8 cellular contexts compared by ENCODE assay signal in genomic region chr6:44456070-44456965, GRCh38.
DNase-seq lines count a peak whose midpoint lies in the region; ATAC-seq and TF ChIP-seq lines count a peak whose summit lies in the region.

No MANE protein-coding gene starts in this region.

- H4K20me1 ChIP-seq in H9 (ENCODE audit: control insufficient read depth, insufficient read depth, insufficient read length): no peaks in the 10 kb centered on the region
- no peaks in the 10 kb centered on the region for H4K20me1 ChIP-seq in fibroblast of lung (ENCODE audit: control insufficient read depth, extremely low read depth, insufficient read depth, low read length)

- no peak overlapping the region for H3K27ac ChIP-seq in H9 (ENCODE audit: insufficient read length, low read depth, low read length)
- no peak overlapping the region for H3K27ac ChIP-seq in fibroblast of lung (ENCODE audit: insufficient read depth, low read length)

- H3K9me3 Mint-ChIP-seq in H9: no peaks in the 10 kb centered on the region; a peak in 1 of 5 replicates
- no peaks in the 10 kb centered on the region for H3K9me3 Mint-ChIP-seq in osteocyte (ENCODE audit: unreplicated experiment)

- H3K18ac ChIP-seq in H9 (ENCODE audit: insufficient read length, low read depth, low read length): no peak overlapping the region

- no peaks in the 10 kb centered on the region for H3K23me2 ChIP-seq in H9 (ENCODE audit: insufficient read length, low read depth, low read length, poor library complexity, severe bottlenecking)

- peak overlapping the region in 1 of 4 experiments; percentile 12 for H3K4me3 ChIP-seq in fibroblast of lung (replicated peaks in 1 of 4; ENCODE audit: control extremely low read depth in 1 of 4, insufficient read depth in 1 of 4, low read depth in 3 of 4, low read length in 4 of 4)

- no peak overlapping the region for H3T11ph ChIP-seq in H9 (ENCODE audit: low read length)

- peaks cover 5% of the 10 kb centered on the region in 2 experiments for H3K4me1 Mint-ChIP-seq in H9
- H3K4me1 Mint-ChIP-seq in osteocyte (ENCODE audit: unreplicated experiment): peaks cover 18% of the 10 kb centered on the region

- H3K79me1 ChIP-seq in H9 (ENCODE audit: insufficient read depth, low read depth, low read length, poor library complexity, severe bottlenecking): no peaks in the 10 kb centered on the region

- no peak overlapping the region for H2AFZ ChIP-seq in H9 (ENCODE audit: low read length)
- H2AFZ ChIP-seq in fibroblast of lung (ENCODE audit: low read length): peak overlapping the region; percentile 32

- H3K4me2 ChIP-seq in H9 (ENCODE audit: insufficient read depth, insufficient read length, low read length) (no peak overlapping the region), fibroblast of lung (ENCODE audit: extremely low read depth, insufficient read depth, low read length) (peak overlapping the region; percentile 48)

- H3K56ac ChIP-seq in H9 (ENCODE audit: insufficient read length, low read depth, low read length): no peak overlapping the region

- no peak overlapping the region for H3K14ac ChIP-seq in H9 (ENCODE audit: insufficient read depth, low read length)

- no peak overlapping the region for H3K23ac ChIP-seq in H9 (ENCODE audit: insufficient read length, low read depth, low read length)

- H4K91ac ChIP-seq in H9 (ENCODE audit: insufficient read length, low read depth, low read length): no peak overlapping the region

- TF ChIP-seq CTCF in H9 (conservative IDR thresholded peaks at IDR 0.05): peak; percentile 92
- TF ChIP-seq CTCF in fibroblast of lung (conservative IDR thresholded peaks at IDR 0.05 in 1 of 2, IDR thresholded peaks at IDR 0.05 in 1 of 2; ENCODE audit: low read depth in 1 of 2, low read length in 2 of 2): peak; percentile 84 to 87
- peak; percentile 88 for TF ChIP-seq CTCF in osteocyte (IDR thresholded peaks at IDR 0.05)

- H3K27me3 Mint-ChIP-seq in H9 (ENCODE audit: low read depth) (peaks cover 3% of the 10 kb centered on the region), osteocyte (ENCODE audit: unreplicated experiment) (no peaks in the 10 kb centered on the region)

- no peak overlapping the region for H2BK120ac ChIP-seq in H9 (ENCODE audit: low read depth, low read length, poor library complexity, severe bottlenecking)

- no peaks in the 10 kb centered on the region for H3K9me3 ChIP-seq in H9 (ENCODE audit: control insufficient read depth, low read depth, low read length)
- H3K9me3 ChIP-seq in fibroblast of lung (ENCODE audit: control insufficient read depth, insufficient read depth, low read depth, low read length): no peaks in the 10 kb centered on the region

- no peaks in the 10 kb centered on the region for H3K27me3 ChIP-seq in H9 (ENCODE audit: insufficient read depth, low read length)
- no peaks in the 10 kb centered on the region for H3K27me3 ChIP-seq in fibroblast of lung (ENCODE audit: control insufficient read depth, insufficient read depth, low read length)

- H3K79me2 ChIP-seq in H9 (ENCODE audit: insufficient read depth, low read length) (no peaks in the 10 kb centered on the region), fibroblast of lung (ENCODE audit: control insufficient read depth, insufficient read depth, low read length) (no peaks in the 10 kb centered on the region)

- H3K27ac Mint-ChIP-seq in H9: no peak overlapping the region
- H3K27ac Mint-ChIP-seq in osteocyte (ENCODE audit: unreplicated experiment): no peak overlapping the region

- no peak overlapping the region for H2AK5ac ChIP-seq in H9 (ENCODE audit: insufficient read length, low read length)

- H3K4ac ChIP-seq in H9 (ENCODE audit: low read depth, low read length): no peak overlapping the region

- H4K8ac ChIP-seq in H9 (replicated peaks; ENCODE audit: insufficient read length, low read depth, low read length): no peak overlapping the region

- H3K4me1 ChIP-seq in H9 (ENCODE audit: insufficient read depth, low read length): no peaks in the 10 kb centered on the region
- peaks cover 16% of the 10 kb centered on the region for H3K4me1 ChIP-seq in fibroblast of lung (ENCODE audit: control insufficient read depth, extremely low read depth, insufficient read depth, low read length)

- H4K5ac ChIP-seq in H9 (ENCODE audit: insufficient read length, low read depth, low read length): no peak overlapping the region

- peaks cover 2% of the 10 kb centered on the region for H3K36me3 ChIP-seq in fibroblast of lung (ENCODE audit: control insufficient read depth, insufficient read depth, low read length)

- DNase-seq in ELF-1 (ENCODE audit: low read depth, low spot score) (peak; percentile 68), H9 (no peak), NCI-H345 (lab: John Stamatoyannopoulos, UW) (peak; percentile 49), fibroblast of lung (ENCODE audit: low read depth in 2 of 2) (peak; percentile 61 to 71), osteocyte (ENCODE audit: extremely low spot score, unreplicated experiment) (no peak), NCI-H2107 (lab: John Stamatoyannopoulos, UW) (no peak)
- DNase-seq in activated CD4-positive, alpha-beta T cell treated with anti-CD3 and anti-CD28 coated beads, Interleukin-2, amount 50 U/mL, for 1 hour: peak; percentile 32

- H2BK5ac ChIP-seq in H9 (ENCODE audit: insufficient read length, low read length): no peak overlapping the region

- ATAC-seq in GM21526 (IDR thresholded peaks at IDR 0.05; ENCODE audit: low FRiP score, unreplicated experiment): no peak

- H3K9ac ChIP-seq in H9 (ENCODE audit: extremely low read depth, insufficient read length, low read length) (no peak overlapping the region), fibroblast of lung (ENCODE audit: insufficient read depth, low read length) (no peak overlapping the region)

- no peak overlapping the region for H2BK20ac ChIP-seq in H9 (ENCODE audit: low read depth, low read length, poor library complexity, severe bottlenecking)

- no CpG with 5 or more reads among the region's 16 CpGs for WGBS in H9 (ENCODE audit: extremely low coverage, insufficient read length, low lambda C conversion rate)

- H3K4me3 Mint-ChIP-seq in H9: no peak overlapping the region
- H3K4me3 Mint-ChIP-seq in osteocyte (ENCODE audit: unreplicated experiment): no peak overlapping the region

- no peak overlapping the region for H2BK12ac ChIP-seq in H9 (ENCODE audit: insufficient read length, low read depth, low read length)

- H3K36me3 Mint-ChIP-seq in H9 (ENCODE audit: insufficient read depth in 1 of 3, low read depth in 3 of 3) (peaks cover 0 to 5% (median 0%) of the 10 kb centered on the region in 3 experiments; a peak in 2 of 7 replicates), osteocyte (ENCODE audit: unreplicated experiment) (peaks cover 4% of the 10 kb centered on the region)

- H2BK15ac ChIP-seq in H9 (ENCODE audit: low read depth, low read length): no peak overlapping the region

Comparison
In these comparisons a context has a peak if more than half of its experiments do, and no peak if none do; other contexts are left out.
1. DNase-seq: peak in ELF-1 (single experiment), NCI-H345 (single experiment), activated CD4-positive, alpha-beta T cell treated with anti-CD3 and anti-CD28 coated beads, Interleukin-2, amount 50 U/mL, for 1 hour (single experiment) and fibroblast of lung (2 of 2); none in H9 (single experiment), osteocyte (single experiment) and NCI-H2107 (single experiment).
2. Peak in every context shown above with its lines, with median percentiles within 50 percentile points of each other: CTCF ChIP-seq.